Comparison of ENCODE assay signal across 8 cellular contexts in genomic region chr12:93466625-93467350, GRCh38. TPM values are rescaled to one million over a fixed set of nuclear protein-coding genes. Genes with fewer than 3 reads are reported as not detected.
A peak's percentile ranks its signal among the peaks of the same experiment; 100 is the strongest.
DNase-seq lines count a peak whose midpoint lies in the region; ATAC-seq and TF ChIP-seq lines count a peak whose summit lies in the region.

No MANE protein-coding gene starts in this region.

- DNase-seq in Calu3 (no peak), neural crest cell (ENCODE audit: low read depth, low spot score) (no peak), GM13976 (ENCODE audit: low spot score) (no peak), COLO829 (ENCODE audit: low spot score) (no peak)
- DNase-seq in effector CD4-positive, alpha-beta T cell, result no peak

- H3K4me1 Mint-ChIP-seq in Calu3 (ENCODE audit: low read depth, unreplicated experiment) (peaks cover 13% of the 10 kb centered on the region), IgD-negative memory B cell (peaks cover 22 to 24% (median 23%) of the 10 kb centered on the region in 3 donors), neural crest cell (peaks cover 31% of the 10 kb centered on the region)
- H3K4me1 Mint-ChIP-seq in dendritic cell treated with granulocyte-macrophage colony-stimulating factor and Interleukin-4, amounts not matched to agents 40 ng/mL and 50 ng/mL, for 4 days (ENCODE audit: low read depth), result peaks cover 19% of the 10 kb centered on the region

- H3K27me3 Mint-ChIP-seq in Calu3 (ENCODE audit: unreplicated experiment), result no peaks in the 10 kb centered on the region
- no peaks in the 10 kb centered on the region for H3K27me3 Mint-ChIP-seq in IgD-negative memory B cell
- H3K27me3 Mint-ChIP-seq in dendritic cell treated with granulocyte-macrophage colony-stimulating factor and Interleukin-4, amounts not matched to agents 40 ng/mL and 50 ng/mL, for 4 days, result no peaks in the 10 kb centered on the region
- H3K27me3 Mint-ChIP-seq in neural crest cell (ENCODE audit: low read depth), result no peaks in the 10 kb centered on the region

- H3K4me3 Mint-ChIP-seq in Calu3 (ENCODE audit: low read depth, unreplicated experiment) (peak overlapping the region; percentile 87), IgD-negative memory B cell (peak overlapping the region; percentile 93 to 98 (median 94)), neural crest cell (peak overlapping the region; percentile 95)
- H3K4me3 Mint-ChIP-seq in dendritic cell treated with granulocyte-macrophage colony-stimulating factor and Interleukin-4, amounts not matched to agents 40 ng/mL and 50 ng/mL, for 4 days, result peak overlapping the region; percentile 81

- peaks cover 15% of the 10 kb centered on the region for H3K36me3 Mint-ChIP-seq in Calu3 (ENCODE audit: insufficient read depth, unreplicated experiment)
- no peaks in the 10 kb centered on the region for H3K36me3 Mint-ChIP-seq in IgD-negative memory B cell
- peaks cover 19% of the 10 kb centered on the region for H3K36me3 Mint-ChIP-seq in dendritic cell treated with granulocyte-macrophage colony-stimulating factor and Interleukin-4, amounts not matched to agents 40 ng/mL and 50 ng/mL, for 4 days (ENCODE audit: low read depth)
- H3K36me3 Mint-ChIP-seq in neural crest cell (ENCODE audit: low read depth), result peaks cover 5% of the 10 kb centered on the region

- no TSS peak for BruUV-seq in Calu3 (replicated peaks; lab: Mats Ljungman, UMichigan)

- no peak for ATAC-seq in HG03108 (IDR thresholded peaks at IDR 0.05; ENCODE audit: unreplicated experiment)

- no peak for TF ChIP-seq CTCF in Calu3 (IDR thresholded peaks at IDR 0.05; ENCODE audit: unreplicated experiment)
- TF ChIP-seq CTCF in neural crest cell (conservative IDR thresholded peaks at IDR 0.05), result no peak
- TF ChIP-seq CTCF in GM13976 (IDR thresholded peaks at IDR 0.05; ENCODE audit: borderline replicate concordance, control extremely low read depth, extremely low read depth, insufficient read depth, missing control alignments), result no peak

- in situ Hi-C loops in GM13976 (cut with MboI; ENCODE audit: low sequenced_read_pairs, unreplicated experiment), result no loop called here

- intact Hi-C loops in Calu3 (cut with micrococcal nuclease; ENCODE audit: unreplicated experiment), result no loop called here
- intact Hi-C loops in dendritic cell treated with granulocyte-macrophage colony-stimulating factor and Interleukin-4, amounts not matched to agents 40 ng/mL and 50 ng/mL, for 4 days (cut with micrococcal nuclease), result loop anchor here (2.0 kb wide), 1 partner anchor 24 kb away; no protein-coding TSS in a partner anchor

- CTCF ChIA-PET in Calu3 (lab: Charles Lee), result interaction anchor here (0.6 to 1.5 kb wide), 5 partner anchors 25 to 1859 kb away, joined by 3 to 7 read pairs (median 4); partner anchors contain the start of gene UBE2N

- H3K9me3 Mint-ChIP-seq in Calu3 (ENCODE audit: low read depth, unreplicated experiment), result peaks cover 3% of the 10 kb centered on the region
- no peaks in the 10 kb centered on the region for H3K9me3 Mint-ChIP-seq in IgD-negative memory B cell
- no peaks in the 10 kb centered on the region for H3K9me3 Mint-ChIP-seq in dendritic cell treated with granulocyte-macrophage colony-stimulating factor and Interleukin-4, amounts not matched to agents 40 ng/mL and 50 ng/mL, for 4 days
- no peaks in the 10 kb centered on the region for H3K9me3 Mint-ChIP-seq in neural crest cell

- H3K27ac Mint-ChIP-seq in Calu3 (ENCODE audit: unreplicated experiment), result peak overlapping the region; percentile 88
- peak overlapping the region; percentile 90 to 97 (median 95) for H3K27ac Mint-ChIP-seq in IgD-negative memory B cell
- H3K27ac Mint-ChIP-seq in dendritic cell treated with granulocyte-macrophage colony-stimulating factor and Interleukin-4, amounts not matched to agents 40 ng/mL and 50 ng/mL, for 4 days, result peak overlapping the region; percentile 89
- H3K27ac Mint-ChIP-seq in neural crest cell (ENCODE audit: unreplicated experiment), result peak overlapping the region; percentile 99

RNA-seq across cellular contexts. Expression of gene MRPL42, which starts 0.5 kb away (rescaled TPM):
- 88.3 and 94.9 TPM in 2 replicates for total RNA-seq in Calu3 (2022)
- 84.5 TPM for polyA plus RNA-seq in IgD-negative memory B cell
- total RNA-seq in neural crest cell, result 117 and 121 TPM in 2 replicates

RNA-seq across cellular contexts. Expression of gene UBE2N, which starts 25.0 kb away (rescaled TPM):
- 148 and 159 TPM in 2 replicates for total RNA-seq in Calu3 (2022)
- 245 TPM for polyA plus RNA-seq in IgD-negative memory B cell
- total RNA-seq in neural crest cell, result 176 and 185 TPM in 2 replicates
